In genomic region chr1:85707990-85708825, GRCh38 we compare ENCODE assay signal across 1 cellular context.
TF ChIP-seq lines count a peak whose summit lies in the region.

TSS of gene ZNHIT6 (minus strand) at chr1:85708433. CDS start at chr1:85708284, 149 bp downstream.

TF ChIP-seq in K562, 482 proteins besides CTCF, POLR2A, EP300 and RAD21 (continued from another document and continues in another):
- TF ChIP-seq REST (CRISPR knock-in tag; IDR thresholded peaks at IDR 0.05; ENCODE audit: low read depth), result no peak
- TF ChIP-seq ZNF224 (CRISPR knock-in tag; IDR thresholded peaks at IDR 0.05), result no peak
- TF ChIP-seq NCOA6 (IDR thresholded peaks at IDR 0.05), result no peak
- TF ChIP-seq MYBL2 (IDR thresholded peaks at IDR 0.05; ENCODE audit: low read depth), result no peak
- TF ChIP-seq MYBL2 (CRISPR knock-in tag; IDR thresholded peaks at IDR 0.05; ENCODE audit: borderline replicate concordance), result no peak
- no peak for TF ChIP-seq ZNF174 (CRISPR knock-in tag; IDR thresholded peaks at IDR 0.05)
- TF ChIP-seq ELF2 (CRISPR knock-in tag; IDR thresholded peaks at IDR 0.05), result peak; percentile 86
- TF ChIP-seq ZBTB33 (CRISPR knock-in tag; IDR thresholded peaks at IDR 0.05), result no peak
- no peak for TF ChIP-seq HINFP (tag; conservative IDR thresholded peaks at IDR 0.05; ENCODE audit: low read depth)
- peak in 1 of 2 experiments; percentile 69; a peak in 2 of 4 replicates for TF ChIP-seq UBTF (IDR thresholded peaks at IDR 0.05; ENCODE audit: borderline replicate concordance in 1 of 2, low read depth in 2 of 2, low read length in 2 of 2)
- peak; percentile 86 for TF ChIP-seq CREM (IDR thresholded peaks at IDR 0.05; ENCODE audit: low read depth)
- peak in 1 of 2 experiments; percentile 43; a peak in 1 of 4 replicates for TF ChIP-seq ZNF318 (IDR thresholded peaks at IDR 0.05; ENCODE audit: borderline replicate concordance in 1 of 2, low read depth in 1 of 2)
- TF ChIP-seq ARID4B (CRISPR knock-in tag; IDR thresholded peaks at IDR 0.05), result peak; percentile 93
- TF ChIP-seq HMBOX1 (IDR thresholded peaks at IDR 0.05), result no peak
- TF ChIP-seq ZNF134 (CRISPR knock-in tag; conservative IDR thresholded peaks at IDR 0.05), result no peak
- TF ChIP-seq FOXK2 (conservative IDR thresholded peaks at IDR 0.05 in 1 of 2, IDR thresholded peaks at IDR 0.05 in 1 of 2; ENCODE audit: low read depth in 2 of 2), result peak in 1 of 2 experiments; percentile 63; a peak in 2 of 4 replicates
- peak; percentile 50; the same call in 1 of the 2 replicates for TF ChIP-seq NFRKB (IDR thresholded peaks at IDR 0.05; ENCODE audit: low read depth)
- peak; percentile 48; the same call in 1 of the 2 replicates for TF ChIP-seq C11orf30 (IDR thresholded peaks at IDR 0.05; ENCODE audit: low read depth)
- TF ChIP-seq ZBED1 (IDR thresholded peaks at IDR 0.05), result 0 out of 2 replicates have a peak, but pooled peaks have one; percentile 38
- peak; percentile 2 to 82; a peak in 3 of 4 replicates for TF ChIP-seq TEAD1 (CRISPR knock-in tag; IDR thresholded peaks at IDR 0.05)
- no peak for TF ChIP-seq LEF1 (IDR thresholded peaks at IDR 0.05)
- TF ChIP-seq ZFX (CRISPR knock-in tag; IDR thresholded peaks at IDR 0.05), result peak; percentile 86
- TF ChIP-seq SRSF3 (IDR thresholded peaks at IDR 0.05; ENCODE audit: insufficient read depth, low read length), result no peak
- peak; percentile 54; the same call in 1 of the 2 replicates for TF ChIP-seq MBD2 (IDR thresholded peaks at IDR 0.05; ENCODE audit: borderline replicate concordance, low read depth)
- TF ChIP-seq MXI1 (IDR thresholded peaks at IDR 0.05; ENCODE audit: low read depth, low read length), result peak; percentile 88; the same call in 1 of the 2 replicates
- TF ChIP-seq PKNOX1 (IDR thresholded peaks at IDR 0.05), result peak; percentile 45; the same call in 1 of the 2 replicates
